Comparison of ENCODE assay signal across 8 cellular contexts in the genomic region with DNA sequence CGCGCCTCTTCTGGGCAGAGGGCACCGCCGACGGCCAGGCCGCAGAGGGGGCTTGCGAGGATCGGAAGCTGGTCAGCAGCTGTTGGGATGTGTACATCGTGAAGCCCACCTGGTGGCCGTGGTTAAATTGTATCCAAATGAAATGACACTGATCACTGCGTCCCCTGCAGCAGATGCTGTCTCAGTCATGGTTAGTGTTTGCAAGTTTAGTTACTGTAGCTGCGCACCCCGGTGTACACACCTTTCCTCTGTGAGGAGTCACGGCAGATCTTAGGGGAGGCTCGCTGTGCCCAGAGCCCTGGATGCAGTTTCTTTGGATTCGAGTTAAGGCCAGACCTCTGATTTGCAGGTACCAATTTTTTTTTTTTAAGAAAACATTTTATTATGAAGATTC. TPM values are rescaled to one million over a fixed set of nuclear protein-coding genes. Genes with fewer than 3 reads are reported as not detected.
DNase-seq lines count a peak whose midpoint lies in the region; TF ChIP-seq lines count a peak whose summit lies in the region.

No MANE protein-coding gene starts in this region.

- peak overlapping the region; percentile 85 for H3K27ac Mint-ChIP-seq in activated CD4-positive, alpha-beta T cell treated with anti-CD3 and anti-CD28 coated beads, Interleukin-2, amount 10 ng/mL, durations not matched to agents 24 days and 14 days

- peaks cover 38% of the 10 kb centered on the region for H3K4me1 Mint-ChIP-seq in activated CD4-positive, alpha-beta T cell treated with anti-CD3 and anti-CD28 coated beads, Interleukin-2, amount 10 ng/mL, durations not matched to agents 24 days and 14 days

- 4 to 11% (median 6%) methylated on average over 5 to 16 of the region's 16 CpGs for WGBS in adrenal gland, 4 donors

- H3K27me3 Mint-ChIP-seq in activated CD4-positive, alpha-beta T cell treated with anti-CD3 and anti-CD28 coated beads, Interleukin-2, amount 10 ng/mL, durations not matched to agents 24 days and 14 days: no peaks in the 10 kb centered on the region

- DNase-seq in activated CD4-positive, alpha-beta T cell treated with anti-CD3 and anti-CD28 coated beads, Interleukin-2, amount 10 ng/mL, durations not matched to agents 24 days and 14 days: peak; percentile 71
- DNase-seq in activated CD4-positive, alpha-beta T cell treated with anti-CD3 and anti-CD28 coated beads, Interleukin-2, amount 50 U/mL, for 4 hours: no peak
- DNase-seq in HT-29 (ENCODE audit: low spot score) (peak; percentile 36), adrenal gland (no peak), iris pigment epithelial cell (ENCODE audit: low read depth) (peak; percentile 15), substantia nigra (lab: John Stamatoyannopoulos, UW) (no peak), amygdala (lab: John Stamatoyannopoulos, UW) (no peak)
- DNase-seq in effector CD8-positive, alpha-beta T cell (lab: John Stamatoyannopoulos, UW): no peak

- TF ChIP-seq POLR2A in adrenal gland (IDR thresholded peaks at IDR 0.05): no peak

- peak overlapping the region in 2 of 5 donors; percentile 63 to 70 for H3K27ac ChIP-seq in adrenal gland
- peak overlapping the region; percentile 79 for H3K27ac ChIP-seq in substantia nigra (ENCODE audit: low read depth, low read length, poor library complexity, severe bottlenecking)

- H3K27me3 ChIP-seq in adrenal gland: no peaks in the 10 kb centered on the region

- peak overlapping the region; percentile 94 for H3K4me3 Mint-ChIP-seq in activated CD4-positive, alpha-beta T cell treated with anti-CD3 and anti-CD28 coated beads, Interleukin-2, amount 10 ng/mL, durations not matched to agents 24 days and 14 days

- peaks cover 5 to 36% of the 10 kb centered on the region in 2 donors for H3K4me1 ChIP-seq in adrenal gland (replicated peaks in 1 of 2)

- H3K9me3 Mint-ChIP-seq in activated CD4-positive, alpha-beta T cell treated with anti-CD3 and anti-CD28 coated beads, Interleukin-2, amount 10 ng/mL, durations not matched to agents 24 days and 14 days: no peaks in the 10 kb centered on the region

- H3K9me3 ChIP-seq in adrenal gland (replicated peaks in 1 of 3): no peaks in the 10 kb centered on the region

- no peaks in the 10 kb centered on the region for H3K36me3 ChIP-seq in adrenal gland (replicated peaks in 1 of 2)

- TF ChIP-seq CTCF in adrenal gland (IDR thresholded peaks at IDR 0.05): no peak

- peak overlapping the region; percentile 78 to 97 (median 90) for H3K4me3 ChIP-seq in adrenal gland

- peaks cover 11% of the 10 kb centered on the region for H3K36me3 Mint-ChIP-seq in activated CD4-positive, alpha-beta T cell treated with anti-CD3 and anti-CD28 coated beads, Interleukin-2, amount 10 ng/mL, durations not matched to agents 24 days and 14 days (ENCODE audit: low read depth)

- intact Hi-C loops in activated CD4-positive, alpha-beta T cell treated with anti-CD3 and anti-CD28 coated beads, Interleukin-2, amount 10 ng/mL, durations not matched to agents 24 days and 14 days (cut with micrococcal nuclease): loop anchor here (1.0 to 5.0 kb wide), 2 partner anchors 34 to 694 kb away; a partner anchor contains a TSS
- intact Hi-C loops in adrenal gland (cut with DNase I): loop anchor here in 1 of 2 donors (5.0 kb wide), 1 partner anchor 34 kb away; a partner anchor contains a TSS

RNA-seq across cellular contexts. Expression of a gene that starts 0.7 kb away (rescaled TPM):
- total RNA-seq in activated CD4-positive, alpha-beta T cell treated with anti-CD3 and anti-CD28 coated beads, Interleukin-2, amount 10 ng/mL, durations not matched to agents 24 days and 14 days: 85.4 and 96.4 TPM in 2 replicates
- 49.4 and 50.9 TPM in 2 replicates for total RNA-seq in HT-29 (2014; rRNA removed; shearing (Covaris generic))
- 10 to 100 TPM; 19.4 to 75.7 (median 49.4) TPM for total RNA-seq in adrenal gland
- 100 to 1,000 TPM in 2 of 3 donors, 10 to 100 TPM in 1; 95.3 to 124 (median 115) TPM for polyA plus RNA-seq in adrenal gland

RNA-seq across cellular contexts. Expression of a gene that starts 34.4 kb away (rescaled TPM):
- total RNA-seq in activated CD4-positive, alpha-beta T cell treated with anti-CD3 and anti-CD28 coated beads, Interleukin-2, amount 10 ng/mL, durations not matched to agents 24 days and 14 days: 22.7 and 25.1 TPM in 2 replicates
- 8.1 and 9.1 TPM in 2 replicates for total RNA-seq in HT-29 (2014; rRNA removed; shearing (Covaris generic))
- total RNA-seq in adrenal gland: 10 to 100 TPM in 7 of 8 donors, 1 to 10 TPM in 1; 9.6 to 21.7 (median 17.1) TPM
- 10 to 100 TPM; 17.2 to 23.8 (median 22.4) TPM for polyA plus RNA-seq in adrenal gland

RNA-seq across cellular contexts. Expression of a gene that starts 34.5 kb away (rescaled TPM):
- total RNA-seq in activated CD4-positive, alpha-beta T cell treated with anti-CD3 and anti-CD28 coated beads, Interleukin-2, amount 10 ng/mL, durations not matched to agents 24 days and 14 days: not detected in 2 replicates
- not detected in 2 replicates for total RNA-seq in HT-29 (2014; rRNA removed; shearing (Covaris generic))
- total RNA-seq in adrenal gland: 1 to 10 TPM in 3 of 8 donors, under 1 TPM in 2, not detected in 3; 0.53 to 3.6 (median 1.1) TPM
- 1 to 10 TPM in 2 of 3 donors, under 1 TPM in 1; 0.61 to 2.7 (median 1.6) TPM for polyA plus RNA-seq in adrenal gland

Comparison
In these comparisons a context has a peak if more than half of its experiments do, and no peak if none do; other contexts are left out.
1. DNase-seq: peak in activated CD4-positive, alpha-beta T cell treated with anti-CD3 and anti-CD28 coated beads, Interleukin-2, amount 10 ng/mL, durations not matched to agents 24 days and 14 days (single experiment), HT-29 (single experiment) and iris pigment epithelial cell (single experiment); none in activated CD4-positive, alpha-beta T cell treated with anti-CD3 and anti-CD28 coated beads, Interleukin-2, amount 50 U/mL, for 4 hours (0 of 2), adrenal gland (0 of 7), substantia nigra (0 of 49), effector CD8-positive, alpha-beta T cell (single experiment) and amygdala (0 of 56).